20 cellular contexts compared by ENCODE assay signal in genomic region chr1:156914440-156914856, GRCh38. TPM values are rescaled to one million over a fixed set of nuclear protein-coding genes. Genes with fewer than 3 reads are reported as not detected.
DNase-seq lines count a peak whose midpoint lies in the region; ATAC-seq and TF ChIP-seq lines count a peak whose summit lies in the region.
"Had no signal": no experiment of that assay in that cellular context is flagged by ENCODE, and none has a peak within 500 bp of the region (broad histone marks: within the 10 kb centered on the region; RNA-seq: fewer than 3 reads in every experiment).

No MANE protein-coding gene starts in this region.

- no peaks in the 10 kb centered on the region for H3K9me2 ChIP-seq in SK-N-SH

- H3K36me3 ChIP-seq in SK-N-SH (replicated peaks in 1 of 2; ENCODE audit: control insufficient read depth in 1 of 2, insufficient read depth in 2 of 2, low read length in 1 of 2), result no peaks in the 10 kb centered on the region
- peaks cover 19 to 37% of the 10 kb centered on the region in 2 donors for H3K36me3 ChIP-seq in ascending aorta
- H3K36me3 ChIP-seq in mucosa of descending colon (ENCODE audit: low read depth), result no peaks in the 10 kb centered on the region
- H3K36me3 ChIP-seq: colonic mucosa, transverse colon had no signal

- no peak overlapping the region for H2AFZ ChIP-seq in SK-N-SH (ENCODE audit: low read depth)
- H2AFZ ChIP-seq: GM23248 had no signal

- peak; percentile 11 for DNase-seq in NCI-H2227 (lab: John Stamatoyannopoulos, UW; ENCODE audit: unreplicated experiment)
- no peak for DNase-seq in NCI-H2227 treated with DMSO at 0.1 percent for 48 hours (lab: John Stamatoyannopoulos, UW)
- DNase-seq in SK-N-SH, result no peak
- peak; percentile 51 for DNase-seq in choroid plexus epithelial cell (ENCODE audit: low read depth)
- DNase-seq in omental fat pad (ENCODE audit: low spot score), result no peak
- DNase-seq in ascending aorta (ENCODE audit: low spot score in 2 of 2), result no peak
- no peak for DNase-seq in mucosa of descending colon
- DNase-seq: activated CD4-positive, alpha-beta T cell treated with anti-CD3 and anti-CD28 coated beads, Interleukin-2, amount 10 ng/mL, durations not matched to agents 7 days and 5 days; activated naive CD4-positive, alpha-beta T cell treated with Interleukin-2 at 50 U/mL for 16 hours; C1 segment of cervical spinal cord; colonic mucosa; GM23248; NCI-H1694 treated with DMSO at 0.1 percent for 48 hours; stimulated activated naive CD4-positive, alpha-beta T cell; transverse colon had no signal

- POLR2A ChIA-PET in SK-N-SH (lab: Yijun Ruan, JAX), result interaction anchor here (1.0 to 2.7 kb wide), 3 partner anchors 10 to 160 kb away, joined by 3 to 15 read pairs (median 3); no protein-coding TSS in a partner anchor

- H3K4me1 ChIP-seq in SK-N-SH (ENCODE audit: control insufficient read depth in 1 of 2, insufficient read depth in 2 of 2, low read depth in 1 of 2, low read length in 1 of 2) (peaks cover 11 to 42% of the 10 kb centered on the region in 2 experiments; a peak in 3 of 4 replicates), ascending aorta (no peaks in the 10 kb centered on the region), mucosa of descending colon (ENCODE audit: low read depth) (no peaks in the 10 kb centered on the region)

- no peak for TF ChIP-seq RAD21 in SK-N-SH (IDR thresholded peaks at IDR 0.05; ENCODE audit: low read length)

- no peak for TF ChIP-seq CTCF in SK-N-SH (IDR thresholded peaks at IDR 0.05)
- no peak for TF ChIP-seq CTCF in choroid plexus epithelial cell (conservative IDR thresholded peaks at IDR 0.05; ENCODE audit: low read depth, low read length)
- TF ChIP-seq CTCF in omental fat pad (IDR thresholded peaks at IDR 0.05), result no peak
- no peak for TF ChIP-seq CTCF in ascending aorta (IDR thresholded peaks at IDR 0.05)
- no peak for TF ChIP-seq CTCF in mucosa of descending colon (IDR thresholded peaks at IDR 0.05)

- peaks cover 3% of the 10 kb centered on the region; the same call in 1 of the 2 replicates for H3K9me3 ChIP-seq in SK-N-SH
- H3K9me3 ChIP-seq in ascending aorta, result no peaks in the 10 kb centered on the region
- H3K9me3 ChIP-seq in mucosa of descending colon, result no peaks in the 10 kb centered on the region
- H3K9me3 ChIP-seq: colonic mucosa, transverse colon had no signal

- H3K9ac ChIP-seq in SK-N-SH, result no peak overlapping the region
- H3K9ac ChIP-seq: GM23248 had no signal

- H3K27me3 ChIP-seq in SK-N-SH (ENCODE audit: insufficient read depth) (no peaks in the 10 kb centered on the region), ascending aorta (no peaks in the 10 kb centered on the region)
- H3K27me3 ChIP-seq: colonic mucosa had no signal

- ATAC-seq in omental fat pad (ENCODE audit: low FRiP score) (peak; percentile 17), mucosa of descending colon (no peak), GM21447 (IDR thresholded peaks at IDR 0.05; ENCODE audit: unreplicated experiment) (no peak)
- ATAC-seq: left lobe of liver had no signal

- H4K20me1 ChIP-seq in SK-N-SH (ENCODE audit: insufficient read depth), result no peaks in the 10 kb centered on the region

- H3K4me3 ChIP-seq in SK-N-SH (ENCODE audit: low read depth in 2 of 2, low read length in 1 of 2) (no peak overlapping the region), choroid plexus epithelial cell (ENCODE audit: low read depth, low read length) (no peak overlapping the region), ascending aorta (no peak overlapping the region), mucosa of descending colon (no peak overlapping the region)
- H3K4me3 ChIP-seq: colonic mucosa, GM23248, transverse colon had no signal

- 45% methylated on average over 9 of the region's 9 CpGs for WGBS in SK-N-SH (ENCODE audit: low lambda C conversion rate)

- CTCF ChIA-PET in SK-N-SH (lab: Yijun Ruan, JAX), result interaction anchor here (1.0 to 6.9 kb wide), 8 partner anchors 12 to 225 kb away, joined by 3 to 182 read pairs (median 22); partner anchors contain the start of genes INSRR, LRRC71 and NTRK1

- peak overlapping the region; percentile 15; the same call in 1 of the 2 replicates for H3K4me2 ChIP-seq in SK-N-SH

- intact Hi-C loops in ascending aorta (cut with DNase I), result no loop called here
- intact Hi-C loops in mucosa of descending colon (cut with DNase I, micrococcal nuclease), result no loop called here

- peaks cover 6% of the 10 kb centered on the region for H3F3A ChIP-seq in SK-N-SH (replicated peaks; ENCODE audit: insufficient read depth)

- no peaks in the 10 kb centered on the region for H3K79me2 ChIP-seq in SK-N-SH (ENCODE audit: insufficient read depth)

- H3K27ac ChIP-seq in SK-N-SH (ENCODE audit: low read depth in 2 of 2, low read length in 1 of 2) (peak overlapping the region in 1 of 2 experiments; percentile 94; a peak in 2 of 4 replicates), ascending aorta (no peak overlapping the region)
- H3K27ac ChIP-seq: colonic mucosa, GM23248, transverse colon had no signal

- TF ChIP-seq EP300 in SK-N-SH (IDR thresholded peaks at IDR 0.05; ENCODE audit: borderline replicate concordance in 1 of 2, low read depth in 1 of 2, low read length in 1 of 2), result no peak; a peak in 1 of 4 replicates

TF ChIP-seq in SK-N-SH, 30 proteins besides CTCF, POLR2A, EP300 and RAD21:
- peak; percentile 19; the same call in 1 of the 2 replicates for TF ChIP-seq PBX3 (IDR thresholded peaks at IDR 0.05)
- peak; percentile 74 for TF ChIP-seq FOSL2 (IDR thresholded peaks at IDR 0.05; ENCODE audit: borderline replicate concordance, low read depth)
- TF ChIP-seq TCF12 (IDR thresholded peaks at IDR 0.05), result 0 out of 2 replicates have a peak, but pooled peaks have one; percentile 27
- 0 out of 2 replicates have a peak, but pooled peaks have one; percentile 54 for TF ChIP-seq MAX (IDR thresholded peaks at IDR 0.05; ENCODE audit: low read depth)
- TF ChIP-seq TEAD4 (IDR thresholded peaks at IDR 0.05; ENCODE audit: borderline replicate concordance, insufficient read depth), result no peak

RNA-seq across cellular contexts. Expression of gene LRRC71, which starts 6.0 kb away (rescaled TPM):
- 0.03 TPM in 1 of 2 replicates, not detected in the other for polyA plus RNA-seq in SK-N-SH (2012; rRNA removed)
- polyA plus RNA-seq in SK-N-SH (2012; cell fraction: cytosol; rRNA removed), result 0.04 and 0.09 TPM in 2 replicates
- polyA plus RNA-seq in SK-N-SH (2012; cell fraction: nucleus; rRNA removed), result 0.07 and 0.25 TPM in 2 replicates
- total RNA-seq in omental fat pad, result not detected
- total RNA-seq in ascending aorta, result not detected
- total RNA-seq in mucosa of descending colon, result not detected
- total RNA-seq: activated CD4-positive, alpha-beta T cell treated with anti-CD3 and anti-CD28 coated beads, Interleukin-2, amount 10 ng/mL, durations not matched to agents 7 days and 5 days; colonic mucosa; frontal cortex; left lobe of liver had no signal
- polyA plus RNA-seq: GM23248 had no signal

RNA-seq across cellular contexts. Expression of gene PEAR1, which starts 20.9 kb away (rescaled TPM):
- polyA plus RNA-seq in SK-N-SH (2012; rRNA removed), result 1.2 and 1.7 TPM in 2 replicates
- 0.68 and 1.3 TPM in 2 replicates for polyA plus RNA-seq in SK-N-SH (2012; cell fraction: cytosol; rRNA removed)
- 6.6 and 6.8 TPM in 2 replicates for polyA plus RNA-seq in SK-N-SH (2012; cell fraction: nucleus; rRNA removed)
- total RNA-seq in omental fat pad (10 to 100 TPM in 2 of 4 donors, 1 to 10 TPM in 2; 5.4 to 29.5 (median 9.0) TPM), ascending aorta (39.8 TPM), mucosa of descending colon (1 to 10 TPM; 2.3 to 7.2 (median 4.6) TPM)

RNA-seq across cellular contexts. Expression of gene NTRK1, which starts 53.8 kb away (rescaled TPM):
- 0.97 and 3.3 TPM in 2 replicates for polyA plus RNA-seq in SK-N-SH (2012; rRNA removed)
- 0.89 and 3.0 TPM in 2 replicates for polyA plus RNA-seq in SK-N-SH (2012; cell fraction: cytosol; rRNA removed)
- polyA plus RNA-seq in SK-N-SH (2012; cell fraction: nucleus; rRNA removed), result 6.3 and 10.5 TPM in 2 replicates
- total RNA-seq in omental fat pad (1 to 10 TPM; 1.3 to 6.3 (median 1.6) TPM), ascending aorta (not detected), mucosa of descending colon (1 to 10 TPM in 1 of 3 donors, under 1 TPM in 2; 0.67 to 1.3 (median 0.79) TPM)
- total RNA-seq: left lobe of liver, osteocyte had no signal

RNA-seq across cellular contexts. Expression of gene INSRR, which starts 55.5 kb away (rescaled TPM):
- 0.20 and 0.63 TPM in 2 replicates for polyA plus RNA-seq in SK-N-SH (2012; rRNA removed)
- 0.15 and 0.47 TPM in 2 replicates for polyA plus RNA-seq in SK-N-SH (2012; cell fraction: cytosol; rRNA removed)
- 3.0 and 4.8 TPM in 2 replicates for polyA plus RNA-seq in SK-N-SH (2012; cell fraction: nucleus; rRNA removed)
- total RNA-seq in omental fat pad (under 1 TPM in 3 of 4 donors, not detected in 1; 0.06 to 0.12 (median 0.09) TPM), ascending aorta (2.9 TPM), mucosa of descending colon (under 1 TPM in 2 of 3 donors, not detected in 1; 0.06 to 0.09 TPM)
- total RNA-seq: colonic mucosa, GM23248, left lobe of liver, transverse colon had no signal
- polyA plus RNA-seq: aorta had no signal

Comparison
In these comparisons a context has a peak if more than half of its experiments do, and no peak if none do; other contexts are left out.
1. DNase-seq: peak in NCI-H2227 (single experiment) and choroid plexus epithelial cell (single experiment); none in NCI-H2227 treated with DMSO at 0.1 percent for 48 hours (single experiment), SK-N-SH (single experiment), omental fat pad (single experiment), ascending aorta (0 of 2) and mucosa of descending colon (0 of 3).